1 cellular context compared by ENCODE assay signal in genomic region chr16:5850632-5851175, GRCh38.
TF ChIP-seq lines count a peak whose summit lies in the region.

No MANE protein-coding gene starts in this region.

TF ChIP-seq in H1, 55 proteins besides CTCF, POLR2A, EP300 and RAD21 (continued from another document):
- TF ChIP-seq, protein P1, sequence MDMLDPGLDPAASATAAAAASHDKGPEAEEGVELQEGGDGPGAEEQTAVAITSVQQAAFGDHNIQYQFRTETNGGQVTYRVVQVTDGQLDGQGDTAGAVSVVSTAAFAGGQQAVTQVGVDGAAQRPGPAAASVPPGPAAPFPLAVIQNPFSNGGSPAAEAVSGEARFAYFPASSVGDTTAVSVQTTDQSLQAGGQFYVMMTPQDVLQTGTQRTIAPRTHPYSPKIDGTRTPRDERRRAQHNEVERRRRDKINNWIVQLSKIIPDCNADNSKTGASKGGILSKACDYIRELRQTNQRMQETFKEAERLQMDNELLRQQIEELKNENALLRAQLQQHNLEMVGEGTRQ (IDR thresholded peaks at IDR 0.05; ENCODE audit: low read length), result no peak
- TF ChIP-seq YY1 (IDR thresholded peaks at IDR 0.05; ENCODE audit: low read depth, low read length) (no peak), TEAD4 (IDR thresholded peaks at IDR 0.05; ENCODE audit: low read depth, low read length) (no peak), CBX8 (IDR thresholded peaks at IDR 0.05; ENCODE audit: borderline replicate concordance, low read depth, low read length) (no peak), RBBP5 (IDR thresholded peaks at IDR 0.05; ENCODE audit: borderline replicate concordance, low read depth, low read length) (no peak), TCF12 (IDR thresholded peaks at IDR 0.05; ENCODE audit: low read depth, low read length) (no peak), EZH2 (IDR thresholded peaks at IDR 0.05; ENCODE audit: low read depth, low read length, severe bottlenecking) (no peak)
